ENCODE assay signal across 35 cellular contexts in genomic region chr2:129314120-129314519, GRCh38.
"Had no signal": no experiment of that assay in that cellular context is flagged by ENCODE, and none has a peak within 500 bp of the region (broad histone marks: within the 10 kb centered on the region; RNA-seq: fewer than 3 reads in every experiment).

No MANE protein-coding gene starts in this region.

- H3K9ac ChIP-seq: KMS-11 had no signal

- DNase-seq: Karpas-422, Kasumi-1, KG1, MG63, MM.1S, MV-4-11, NCI-H1048, NCI-H1092, NCI-H1092 treated with DMSO at 0.1 percent for 48 hours, NCI-H1105, NCI-H1105 treated with DMSO at 0.1 percent for 48 hours, NCI-H1417, NCI-H1417 treated with DMSO at 0.1 percent for 48 hours, NCI-H1436, NCI-H1436 treated with DMSO at 0.1 percent for 48 hours, NCI-H146, NCI-H1694, NCI-H1694 treated with DMSO at 0.1 percent for 48 hours, NCI-H187, NCI-H187 treated with DMSO at 0.1 percent for 48 hours, NCI-H1930, NCI-H2029, NCI-H2029 treated with DMSO at 0.1 percent for 48 hours, NCI-H2081, NCI-H2081 treated with DMSO at 0.1 percent for 48 hours, NCI-H2107, NCI-H2171, NCI-H2171 treated with DMSO at 0.1 percent for 48 hours, NCI-H2227 treated with DMSO at 0.1 percent for 48 hours, NCI-H226, NCI-H345, NCI-H446, NCI-H446 treated with DMSO at 0.1 percent for 48 hours, NCI-H510A had no signal

- H3K4me3 ChIP-seq: MG63 had no signal

- H3K9me3 ChIP-seq: MG63 had no signal

- H3K27me3 ChIP-seq: MG63 had no signal

- H3K27ac ChIP-seq: KMS-11 had no signal

- H3K4me2 ChIP-seq: KMS-11 had no signal

- H3K36me3 ChIP-seq: MG63 had no signal
